ENCODE assay signal across 8 cellular contexts in the genomic region with DNA sequence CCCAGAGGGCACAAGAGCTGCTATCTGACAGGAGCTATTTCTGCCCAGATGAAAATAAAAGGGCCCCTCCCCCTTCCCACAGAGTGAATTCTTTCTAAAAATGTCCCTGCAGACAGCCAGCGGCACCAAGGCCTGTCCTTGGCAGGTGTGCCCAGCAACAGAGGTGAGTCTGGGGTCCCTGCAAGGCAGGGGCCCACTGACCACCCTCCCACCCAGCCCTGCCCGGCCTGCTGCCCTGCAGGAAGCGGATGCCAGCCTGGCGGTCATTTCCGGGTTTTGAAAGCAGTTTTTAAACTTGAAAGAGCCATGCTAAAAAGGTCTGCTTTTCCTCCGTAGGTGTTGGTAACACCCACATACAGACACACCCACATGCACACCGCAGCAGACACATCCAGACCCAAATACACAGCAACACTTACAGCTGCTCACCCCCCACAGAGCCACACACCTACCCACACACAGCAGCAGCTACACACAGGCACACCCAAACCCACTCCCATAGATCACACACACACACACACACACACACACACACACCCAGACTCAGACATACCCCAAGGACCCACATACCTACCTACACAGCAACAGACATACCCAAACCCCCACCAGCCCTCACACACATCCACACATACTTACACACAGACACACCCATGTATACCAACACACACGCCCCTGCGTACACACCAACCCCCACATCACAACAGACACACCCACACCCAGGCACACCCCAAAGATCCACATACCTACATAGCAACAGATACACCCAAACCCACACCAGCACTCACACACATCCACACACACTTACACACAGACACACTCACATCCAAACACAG. TPM values are rescaled to one million over a fixed set of nuclear protein-coding genes. Genes with fewer than 3 reads are reported as not detected.
A peak's percentile ranks its signal among the peaks of the same experiment; 100 is the strongest.
DNase-seq lines count a peak whose midpoint lies in the region; ATAC-seq and TF ChIP-seq lines count a peak whose summit lies in the region.

No MANE protein-coding gene starts in this region.

- H3K27ac Mint-ChIP-seq in activated CD4-positive, alpha-beta memory T cell treated with anti-CD3 and anti-CD28 coated beads for 36 hours: peak overlapping the region; percentile 95

- peak overlapping the region; percentile 72 for H3K4me3 ChIP-seq in AG10803 (ENCODE audit: low read length)
- peak overlapping the region; percentile 97 for H3K4me3 ChIP-seq in Loucy (ENCODE audit: low read length, poor library complexity, severe bottlenecking)
- H3K4me3 ChIP-seq in mucosa of stomach (ENCODE audit: low read length): peak overlapping the region; percentile 18
- peak overlapping the region; percentile 55 to 96 (median 86) for H3K4me3 ChIP-seq in subcutaneous abdominal adipose tissue (ENCODE audit: low read depth in 1 of 5, low read length in 5 of 5)

- ATAC-seq in GM19397 (IDR thresholded peaks at IDR 0.05; ENCODE audit: unreplicated experiment): peak; percentile 32

- peaks cover 28% of the 10 kb centered on the region for H4K20me1 ChIP-seq in Loucy (ENCODE audit: insufficient read depth, low read length, poor library complexity, severe bottlenecking)

- peak overlapping the region; percentile 88 for H3K4me3 Mint-ChIP-seq in activated CD4-positive, alpha-beta memory T cell treated with anti-CD3 and anti-CD28 coated beads for 36 hours

- H3K9me3 Mint-ChIP-seq in activated CD4-positive, alpha-beta memory T cell treated with anti-CD3 and anti-CD28 coated beads for 36 hours: no peaks in the 10 kb centered on the region

- CTCF ChIA-PET in activated CD4-positive, alpha-beta memory T cell treated with anti-CD3 and anti-CD28 coated beads for 36 hours (lab: Charles Lee): interaction anchor here (0.6 to 13.7 kb wide), 6 partner anchors 10 to 265 kb away, joined by 3 to 269 read pairs (median 22); no protein-coding TSS in a partner anchor

- POLR2A ChIA-PET in activated CD4-positive, alpha-beta memory T cell treated with anti-CD3 and anti-CD28 coated beads for 36 hours (lab: Charles Lee): interaction anchor here (0.9 to 13.4 kb wide), 6 partner anchors 8 to 87 kb away, joined by 3 to 283 read pairs (median 6); no protein-coding TSS in a partner anchor

- H3K36me3 ChIP-seq in Loucy (ENCODE audit: insufficient read depth, low read length) (peaks cover 16% of the 10 kb centered on the region), mucosa of stomach (ENCODE audit: control insufficient read depth, insufficient read depth, low read length) (peaks cover 5% of the 10 kb centered on the region), subcutaneous abdominal adipose tissue (ENCODE audit: control insufficient read depth in 5 of 5, insufficient read depth in 5 of 5, low read length in 5 of 5) (peaks cover 8 to 21% (median 14%) of the 10 kb centered on the region in 5 donors)

- H3K9me3 ChIP-seq in Loucy (ENCODE audit: insufficient read depth, low read depth, low read length): no peaks in the 10 kb centered on the region
- no peaks in the 10 kb centered on the region for H3K9me3 ChIP-seq in mucosa of stomach (ENCODE audit: control insufficient read depth, low read length)
- no peaks in the 10 kb centered on the region for H3K9me3 ChIP-seq in subcutaneous abdominal adipose tissue (ENCODE audit: control insufficient read depth in 5 of 5, low read length in 5 of 5)

- H3K27me3 ChIP-seq in Loucy (ENCODE audit: insufficient read depth, low read length, poor library complexity, severe bottlenecking) (no peaks in the 10 kb centered on the region), mucosa of stomach (ENCODE audit: control insufficient read depth, insufficient read depth, low read length) (no peaks in the 10 kb centered on the region), subcutaneous abdominal adipose tissue (ENCODE audit: control insufficient read depth in 5 of 5, insufficient read depth in 4 of 5, low read length in 5 of 5) (no peaks in the 10 kb centered on the region)

- TF ChIP-seq CTCF in AG10803 (conservative IDR thresholded peaks at IDR 0.05; ENCODE audit: low read length) (no peak), Loucy (conservative IDR thresholded peaks at IDR 0.05; ENCODE audit: low read length) (no peak)

- H3K79me2 ChIP-seq in Loucy (ENCODE audit: insufficient read depth, low read length): peaks cover 37% of the 10 kb centered on the region

- peak; percentile 29 for DNase-seq in AG10803 (ENCODE audit: low read depth)
- peak; percentile 79 for DNase-seq in activated CD4-positive, alpha-beta memory T cell treated with anti-CD3 and anti-CD28 coated beads for 36 hours
- peak; percentile 60 for DNase-seq in effector CD8-positive, alpha-beta T cell (lab: John Stamatoyannopoulos, UW)
- no peak for DNase-seq in epidermal melanocyte (ENCODE audit: insufficient read length, low spot score)

- H3K27ac ChIP-seq in subcutaneous abdominal adipose tissue (ENCODE audit: low read depth, low read length): peak overlapping the region; percentile 98

- peaks cover 27% of the 10 kb centered on the region for H3K36me3 Mint-ChIP-seq in activated CD4-positive, alpha-beta memory T cell treated with anti-CD3 and anti-CD28 coated beads for 36 hours

- H3K9me2 ChIP-seq in Loucy (replicated peaks; ENCODE audit: low read depth, low read length): no peaks in the 10 kb centered on the region

- H3F3A ChIP-seq in Loucy (ENCODE audit: low read depth): peaks cover 23% of the 10 kb centered on the region

- H2AFZ ChIP-seq in Loucy (ENCODE audit: low read length): 0 out of 2 replicates have a peak overlapping the region, but pooled peaks have one; percentile 14

- intact Hi-C loops in activated CD4-positive, alpha-beta memory T cell treated with anti-CD3 and anti-CD28 coated beads for 36 hours (cut with micrococcal nuclease): loop anchor here (1.0 kb wide), 1 partner anchor 23 kb away; no protein-coding TSS in a partner anchor

- H3K27me3 Mint-ChIP-seq in activated CD4-positive, alpha-beta memory T cell treated with anti-CD3 and anti-CD28 coated beads for 36 hours: no peaks in the 10 kb centered on the region

- peaks cover 50% of the 10 kb centered on the region for H3K4me1 ChIP-seq in Loucy (ENCODE audit: insufficient read depth, low read length, poor library complexity, severe bottlenecking)
- peaks cover 35% of the 10 kb centered on the region for H3K4me1 ChIP-seq in mucosa of stomach (ENCODE audit: control insufficient read depth, insufficient read depth, low read length)
- H3K4me1 ChIP-seq in subcutaneous abdominal adipose tissue (ENCODE audit: control insufficient read depth in 5 of 5, insufficient read depth in 5 of 5, low read length in 5 of 5): peaks cover 11 to 61% (median 60%) of the 10 kb centered on the region in 5 donors

- H3K9ac ChIP-seq in Loucy (ENCODE audit: low read depth, low read length, poor library complexity, severe bottlenecking): peak overlapping the region; percentile 100
- H3K9ac ChIP-seq in mucosa of stomach (ENCODE audit: low read length): peak overlapping the region; percentile 88
- peak overlapping the region; percentile 5 to 80 (median 59) for H3K9ac ChIP-seq in subcutaneous abdominal adipose tissue (ENCODE audit: low read length in 5 of 5)

- H3K4me2 ChIP-seq in Loucy (ENCODE audit: low read depth, low read length, poor library complexity, severe bottlenecking): peak overlapping the region; percentile 97

- H3K4me1 Mint-ChIP-seq in activated CD4-positive, alpha-beta memory T cell treated with anti-CD3 and anti-CD28 coated beads for 36 hours (ENCODE audit: low read depth): peaks cover 42% of the 10 kb centered on the region

RNA-seq across cellular contexts. Expression of gene ZFP36L2, which starts 7.6 kb away (rescaled TPM):
- total RNA-seq in activated CD4-positive, alpha-beta memory T cell treated with anti-CD3 and anti-CD28 coated beads for 36 hours: 10 to 100 TPM; 78.4 to 79.8 TPM

Comparison
In these comparisons a context has a peak if more than half of its experiments do, and no peak if none do; other contexts are left out.
1. H3K4me3 ChIP-seq: peak in every context shown above with its lines; median percentile 97 in Loucy; 86 in subcutaneous abdominal adipose tissue; 72 in AG10803; 18 in mucosa of stomach.